In genomic region chr14:51865953-51866747, GRCh38 we compare ENCODE assay signal across 11 cellular contexts. TPM values are rescaled to one million over a fixed set of nuclear protein-coding genes. Genes with fewer than 3 reads are reported as not detected.
DNase-seq lines count a peak whose midpoint lies in the region; ATAC-seq and TF ChIP-seq lines count a peak whose summit lies in the region.
"Had no signal": no experiment of that assay in that cellular context is flagged by ENCODE, and none has a peak within 500 bp of the region (broad histone marks: within the 10 kb centered on the region; RNA-seq: fewer than 3 reads in every experiment).

No MANE protein-coding gene starts in this region.

- TF ChIP-seq CTCF in WERI-Rb-1 (IDR thresholded peaks at IDR 0.05; ENCODE audit: low read depth, low read length), result no peak
- no peak for TF ChIP-seq CTCF in body of pancreas (IDR thresholded peaks at IDR 0.05)

- H3K27ac Mint-ChIP-seq in activated CD4-positive, alpha-beta memory T cell treated with anti-CD3 and anti-CD28 coated beads for 36 hours, result no peak overlapping the region
- H3K27ac Mint-ChIP-seq in activated CD4-positive, alpha-beta memory T cell treated with anti-CD3 and anti-CD28 coated beads, Interleukin-2, amount 10 ng/mL, durations not matched to agents 7 days and 5 days, result no peak overlapping the region
- no peak overlapping the region for H3K27ac Mint-ChIP-seq in stimulated activated memory B cell treated with anti-CD40 and anti-IgM and Interleukin-4, amounts not matched to agents 10 μg/mL and 1 μg/mL and 100 μg/mL, for 72 hours

- intact Hi-C loops in activated CD4-positive, alpha-beta memory T cell treated with anti-CD3 and anti-CD28 coated beads for 36 hours (cut with micrococcal nuclease), result loop anchor here (5.0 to 10.0 kb wide), 4 partner anchors 84 to 689 kb away; partner anchors contain the start of genes GPR137C and TXNDC16
- intact Hi-C loops in body of pancreas (cut with DNase I), result no loop called here

- H3K36me3 Mint-ChIP-seq in activated CD4-positive, alpha-beta memory T cell treated with anti-CD3 and anti-CD28 coated beads for 36 hours, result peaks cover 7% of the 10 kb centered on the region
- H3K36me3 Mint-ChIP-seq in activated CD4-positive, alpha-beta memory T cell treated with anti-CD3 and anti-CD28 coated beads, Interleukin-2, amount 10 ng/mL, durations not matched to agents 7 days and 5 days (ENCODE audit: low read depth), result peaks cover 41% of the 10 kb centered on the region
- H3K36me3 Mint-ChIP-seq in stimulated activated memory B cell treated with anti-CD40 and anti-IgM and Interleukin-4, amounts not matched to agents 10 μg/mL and 1 μg/mL and 100 μg/mL, for 72 hours, result no peaks in the 10 kb centered on the region

- WGBS in body of pancreas, 2 donors, result 42 to 48% methylated on average over 5 of the region's 5 CpGs

- POLR2A ChIA-PET in activated CD4-positive, alpha-beta memory T cell treated with anti-CD3 and anti-CD28 coated beads for 36 hours (lab: Charles Lee), result interaction anchor here (1.2 to 1.9 kb wide), 4 partner anchors 15 to 36 kb away, joined by 3 to 12 read pairs (median 4); no protein-coding TSS in a partner anchor
- POLR2A ChIA-PET in activated CD4-positive, alpha-beta memory T cell treated with anti-CD3 and anti-CD28 coated beads, Interleukin-2, amount 10 ng/mL, durations not matched to agents 7 days and 5 days (lab: Charles Lee), result interaction anchor here (1.9 to 11.2 kb wide), 3 partner anchors 17 to 38 kb away, joined by 6 to 407 read pairs (median 9); no protein-coding TSS in a partner anchor

- H3K9me3 Mint-ChIP-seq in activated CD4-positive, alpha-beta memory T cell treated with anti-CD3 and anti-CD28 coated beads for 36 hours, result no peaks in the 10 kb centered on the region
- H3K9me3 Mint-ChIP-seq in activated CD4-positive, alpha-beta memory T cell treated with anti-CD3 and anti-CD28 coated beads, Interleukin-2, amount 10 ng/mL, durations not matched to agents 7 days and 5 days, result no peaks in the 10 kb centered on the region
- no peaks in the 10 kb centered on the region for H3K9me3 Mint-ChIP-seq in stimulated activated memory B cell treated with anti-CD40 and anti-IgM and Interleukin-4, amounts not matched to agents 10 μg/mL and 1 μg/mL and 100 μg/mL, for 72 hours

- H3K36me3 ChIP-seq in WERI-Rb-1 (no peaks in the 10 kb centered on the region), body of pancreas (replicated peaks in 1 of 2; ENCODE audit: insufficient read depth in 1 of 2, low read depth in 2 of 2) (no peaks in the 10 kb centered on the region)
- H3K36me3 ChIP-seq: suprapubic skin had no signal

- no peaks in the 10 kb centered on the region for H3K27me3 ChIP-seq in WERI-Rb-1 (ENCODE audit: insufficient read depth, low read depth, severe bottlenecking)
- no peaks in the 10 kb centered on the region for H3K27me3 ChIP-seq in body of pancreas
- H3K27me3 ChIP-seq: suprapubic skin had no signal

- H3K9me3 ChIP-seq in WERI-Rb-1 (ENCODE audit: severe bottlenecking) (no peaks in the 10 kb centered on the region), body of pancreas (no peaks in the 10 kb centered on the region)
- H3K9me3 ChIP-seq: suprapubic skin had no signal

- H3K4me1 ChIP-seq in body of pancreas, result peaks cover 1% of the 10 kb centered on the region

- H3K4me3 ChIP-seq in WERI-Rb-1 (ENCODE audit: low read depth, low read length), result no peak overlapping the region
- no peak overlapping the region for H3K4me3 ChIP-seq in body of pancreas
- H3K4me3 ChIP-seq: suprapubic skin had no signal

- TF ChIP-seq POLR2A in body of pancreas (IDR thresholded peaks at IDR 0.05), result no peak

- peak; percentile 46 for DNase-seq in activated CD4-positive, alpha-beta memory T cell treated with anti-CD3 and anti-CD28 coated beads for 36 hours
- DNase-seq in activated CD4-positive, alpha-beta memory T cell treated with anti-CD3 and anti-CD28 coated beads, Interleukin-2, amount 10 ng/mL, durations not matched to agents 7 days and 5 days, result no peak
- DNase-seq in WERI-Rb-1 (peak; percentile 15), NCI-H2029 treated with DMSO at 0.1 percent for 48 hours (lab: John Stamatoyannopoulos, UW) (no peak), body of pancreas (no peak), cerebellar nuclear complex (lab: John Stamatoyannopoulos, UW) (no peak)
- DNase-seq: ACHN, mammary epithelial cell had no signal

- no peak overlapping the region for H3K27ac ChIP-seq in WERI-Rb-1
- no peak overlapping the region for H3K27ac ChIP-seq in body of pancreas
- H3K27ac ChIP-seq: suprapubic skin had no signal

- ATAC-seq in HG02759 (IDR thresholded peaks at IDR 0.05; ENCODE audit: unreplicated experiment) (peak; percentile 40), body of pancreas (no peak)
- peak; percentile 86 for ATAC-seq in stimulated activated memory B cell treated with anti-CD40 and anti-IgM and Interleukin-4, amounts not matched to agents 10 μg/mL and 1 μg/mL and 100 μg/mL, for 72 hours

- no peak overlapping the region for H3K4me3 Mint-ChIP-seq in activated CD4-positive, alpha-beta memory T cell treated with anti-CD3 and anti-CD28 coated beads for 36 hours
- H3K4me3 Mint-ChIP-seq in activated CD4-positive, alpha-beta memory T cell treated with anti-CD3 and anti-CD28 coated beads, Interleukin-2, amount 10 ng/mL, durations not matched to agents 7 days and 5 days, result no peak overlapping the region
- H3K4me3 Mint-ChIP-seq in stimulated activated memory B cell treated with anti-CD40 and anti-IgM and Interleukin-4, amounts not matched to agents 10 μg/mL and 1 μg/mL and 100 μg/mL, for 72 hours, result no peak overlapping the region

- CTCF ChIA-PET in activated CD4-positive, alpha-beta memory T cell treated with anti-CD3 and anti-CD28 coated beads for 36 hours (lab: Charles Lee), result interaction anchor here (0.6 kb wide), 1 partner anchor 20 kb away, joined by 3 read pairs; no protein-coding TSS in a partner anchor
- CTCF ChIA-PET in activated CD4-positive, alpha-beta memory T cell treated with anti-CD3 and anti-CD28 coated beads, Interleukin-2, amount 10 ng/mL, durations not matched to agents 7 days and 5 days (lab: Charles Lee), result interaction anchor here (1.0 to 1.4 kb wide), 2 partner anchors 10 to 38 kb away, joined by 3 to 4 read pairs; no protein-coding TSS in a partner anchor

- peaks cover 19% of the 10 kb centered on the region for H3K4me1 Mint-ChIP-seq in activated CD4-positive, alpha-beta memory T cell treated with anti-CD3 and anti-CD28 coated beads for 36 hours (ENCODE audit: low read depth)
- H3K4me1 Mint-ChIP-seq in activated CD4-positive, alpha-beta memory T cell treated with anti-CD3 and anti-CD28 coated beads, Interleukin-2, amount 10 ng/mL, durations not matched to agents 7 days and 5 days, result peaks cover 24% of the 10 kb centered on the region
- H3K4me1 Mint-ChIP-seq in stimulated activated memory B cell treated with anti-CD40 and anti-IgM and Interleukin-4, amounts not matched to agents 10 μg/mL and 1 μg/mL and 100 μg/mL, for 72 hours, result peaks cover 50% of the 10 kb centered on the region

- H3K27me3 Mint-ChIP-seq in activated CD4-positive, alpha-beta memory T cell treated with anti-CD3 and anti-CD28 coated beads for 36 hours, result no peaks in the 10 kb centered on the region
- no peaks in the 10 kb centered on the region for H3K27me3 Mint-ChIP-seq in activated CD4-positive, alpha-beta memory T cell treated with anti-CD3 and anti-CD28 coated beads, Interleukin-2, amount 10 ng/mL, durations not matched to agents 7 days and 5 days
- no peaks in the 10 kb centered on the region for H3K27me3 Mint-ChIP-seq in stimulated activated memory B cell treated with anti-CD40 and anti-IgM and Interleukin-4, amounts not matched to agents 10 μg/mL and 1 μg/mL and 100 μg/mL, for 72 hours

RNA-seq across cellular contexts. Expression of gene GNG2, which starts 5.7 kb away (rescaled TPM):
- total RNA-seq in activated CD4-positive, alpha-beta memory T cell treated with anti-CD3 and anti-CD28 coated beads for 36 hours, result 100 to 1,000 TPM; 146 TPM
- total RNA-seq in activated CD4-positive, alpha-beta memory T cell treated with anti-CD3 and anti-CD28 coated beads, Interleukin-2, amount 10 ng/mL, durations not matched to agents 7 days and 5 days, result 100 to 1,000 TPM; 296 to 304 TPM
- 1 to 10 TPM; 6.2 to 6.6 TPM for total RNA-seq in body of pancreas

Comparison
In these comparisons a context has a peak if more than half of its experiments do, and no peak if none do; other contexts are left out.
1. DNase-seq: peak in activated CD4-positive, alpha-beta memory T cell treated with anti-CD3 and anti-CD28 coated beads for 36 hours (single experiment) and WERI-Rb-1 (single experiment); none in activated CD4-positive, alpha-beta memory T cell treated with anti-CD3 and anti-CD28 coated beads, Interleukin-2, amount 10 ng/mL, durations not matched to agents 7 days and 5 days (single experiment), NCI-H2029 treated with DMSO at 0.1 percent for 48 hours (single experiment), body of pancreas (0 of 4) and cerebellar nuclear complex (0 of 2).
2. RNA of gene GNG2, which starts 5.7 kb away (total RNA-seq): 296 to 304 TPM in activated CD4-positive, alpha-beta memory T cell treated with anti-CD3 and anti-CD28 coated beads, Interleukin-2, amount 10 ng/mL, durations not matched to agents 7 days and 5 days and 146 TPM in activated CD4-positive, alpha-beta memory T cell treated with anti-CD3 and anti-CD28 coated beads for 36 hours; 6.2 to 6.6 TPM in body of pancreas; every median in the first group is over 10 times any median in the second.